Comparison of ENCODE assay signal across 9 cellular contexts in genomic region chr1:60311838-60312237, GRCh38.
"Had no signal": no experiment of that assay in that cellular context is flagged by ENCODE, and none has a peak within 500 bp of the region (broad histone marks: within the 10 kb centered on the region; RNA-seq: fewer than 3 reads in every experiment).

No MANE protein-coding gene starts in this region.

- H3K4me3 ChIP-seq: GM23248, HAP-1 had no signal

- H2AFZ ChIP-seq: GM23248 had no signal

- ATAC-seq: HCT116 had no signal

- H3K36me3 ChIP-seq: HAP-1 had no signal

- H3K9me3 ChIP-seq: HAP-1 had no signal

- FAIRE-seq: HTR-8/SVneo had no signal

- H3K4me2 ChIP-seq: KMS-11 had no signal

- H3K9ac ChIP-seq: GM23248, KMS-11 had no signal

- DNase-seq: GM23248, GOT3, H7, HFFc6, KBM-7 had no signal

- H3K4me1 ChIP-seq: HAP-1 had no signal

- H3K27ac ChIP-seq: GM23248, KMS-11 had no signal
